In genomic region chr5:16457853-16458252, GRCh38 we compare ENCODE assay signal across 21 cellular contexts. TPM values are rescaled to one million over a fixed set of nuclear protein-coding genes. Genes with fewer than 3 reads are reported as not detected.
DNase-seq lines count a peak whose midpoint lies in the region; ATAC-seq, FAIRE-seq and TF ChIP-seq lines count a peak whose summit lies in the region.
"Had no signal": no experiment of that assay in that cellular context is flagged by ENCODE, and none has a peak within 500 bp of the region (broad histone marks: within the 10 kb centered on the region; RNA-seq: fewer than 3 reads in every experiment).

No MANE protein-coding gene starts in this region.

- H3K36me3 Mint-ChIP-seq in activated naive CD4-positive, alpha-beta T cell treated with anti-CD3 and anti-CD28 coated beads, Interleukin-2, amount 50 U/mL, for 72 hours = peaks cover 18 to 46% of the 10 kb centered on the region in 2 donors
- peaks cover 61% of the 10 kb centered on the region for H3K36me3 Mint-ChIP-seq in activated CD4-positive, alpha-beta memory T cell treated with anti-CD3 and anti-CD28 coated beads for 36 hours

- no peak overlapping the region for H3K4me3 Mint-ChIP-seq in activated CD4-positive, alpha-beta memory T cell treated with anti-CD3 and anti-CD28 coated beads for 36 hours
- H3K4me3 Mint-ChIP-seq: activated B cell treated with CpG ODN at 0.5 μM for 24 hours, GM23338 had no signal

- H3K4me1 Mint-ChIP-seq in activated CD4-positive, alpha-beta memory T cell treated with anti-CD3 and anti-CD28 coated beads for 36 hours (ENCODE audit: low read depth) = peaks cover 72% of the 10 kb centered on the region

- H3K27ac Mint-ChIP-seq in activated naive CD4-positive, alpha-beta T cell treated with anti-CD3 and anti-CD28 coated beads, Interleukin-2, amount 50 U/mL, for 72 hours = peak overlapping the region; percentile 10 to 62
- peak overlapping the region; percentile 66 for H3K27ac Mint-ChIP-seq in activated CD4-positive, alpha-beta memory T cell treated with anti-CD3 and anti-CD28 coated beads for 36 hours
- H3K27ac Mint-ChIP-seq: activated B cell treated with CpG ODN at 0.5 μM for 24 hours, GM23338 had no signal

- FAIRE-seq in bronchial epithelial cell (lab: Jason Lieb, UNC) = no peak
- FAIRE-seq: kidney had no signal

- H3K27me3 Mint-ChIP-seq in activated CD4-positive, alpha-beta memory T cell treated with anti-CD3 and anti-CD28 coated beads for 36 hours = no peaks in the 10 kb centered on the region
- H3K27me3 Mint-ChIP-seq: activated B cell treated with CpG ODN at 0.5 μM for 24 hours had no signal

- intact Hi-C loops in activated CD4-positive, alpha-beta memory T cell treated with anti-CD3 and anti-CD28 coated beads for 36 hours (cut with micrococcal nuclease) = no loop called here

- no peaks in the 10 kb centered on the region for H3K9me3 Mint-ChIP-seq in activated naive CD4-positive, alpha-beta T cell treated with anti-CD3 and anti-CD28 coated beads, Interleukin-2, amount 50 U/mL, for 72 hours
- no peaks in the 10 kb centered on the region for H3K9me3 Mint-ChIP-seq in activated CD4-positive, alpha-beta memory T cell treated with anti-CD3 and anti-CD28 coated beads for 36 hours
- H3K9me3 Mint-ChIP-seq: activated B cell treated with CpG ODN at 0.5 μM for 24 hours, GM23338 had no signal

- H3K36me3 ChIP-seq in bronchial epithelial cell (ENCODE audit: control insufficient read depth, insufficient read depth, low read length) (peaks cover 12% of the 10 kb centered on the region), skeletal muscle satellite cell (ENCODE audit: insufficient read depth, low read length) (peaks cover 77% of the 10 kb centered on the region)

- no peaks in the 10 kb centered on the region for H3K27me3 ChIP-seq in bronchial epithelial cell (ENCODE audit: control insufficient read depth, insufficient read depth, low read length)
- H3K27me3 ChIP-seq in skeletal muscle satellite cell (ENCODE audit: control insufficient read depth, insufficient read depth, low read length) = no peaks in the 10 kb centered on the region
- H3K27me3 ChIP-seq: ascending aorta, sigmoid colon, suprapubic skin had no signal

- peaks cover 66% of the 10 kb centered on the region for H3K4me1 ChIP-seq in skeletal muscle satellite cell (ENCODE audit: control insufficient read depth, insufficient read depth, low read length)

- no peak for DNase-seq in activated naive CD4-positive, alpha-beta T cell treated with anti-CD3 and anti-CD28 coated beads, Interleukin-2, amount 50 U/mL, for 72 hours (ENCODE audit: low spot score in 2 of 2)
- DNase-seq in activated naive CD4-positive, alpha-beta T cell (lab: John Stamatoyannopoulos, UW) = no peak
- no peak for DNase-seq in activated CD4-positive, alpha-beta memory T cell treated with anti-CD3 and anti-CD28 coated beads for 36 hours
- peak; percentile 48 for DNase-seq in bronchial epithelial cell (ENCODE audit: low read depth)
- no peak for DNase-seq in activated gamma-delta T cell (lab: John Stamatoyannopoulos, UW)
- DNase-seq: activated B cell treated with CpG ODN at 0.5 μM for 24 hours; Calu3; glutamatergic neuron; Karpas-422; kidney; NCI-H1417; sigmoid colon; stimulated activated CD4-positive, alpha-beta T cell treated with anti-CD3 and anti-CD28 coated beads, Interleukin-2, amount 100 ng/mL, for 48 hours; SW 1271 had no signal

- no peak for TF ChIP-seq CTCF in bronchial epithelial cell (IDR thresholded peaks at IDR 0.05; ENCODE audit: insufficient read depth, low read length, severe bottlenecking)

- CTCF ChIA-PET in activated CD4-positive, alpha-beta memory T cell treated with anti-CD3 and anti-CD28 coated beads for 36 hours (lab: Charles Lee) = interaction anchor here (1.0 to 5.4 kb wide), 5 partner anchors 9 to 297 kb away, joined by 3 to 42 read pairs (median 13); partner anchors contain the start of gene ZNF622

- no peak overlapping the region for H3K4me3 ChIP-seq in bronchial epithelial cell (ENCODE audit: low read depth, low read length)
- H3K4me3 ChIP-seq in skeletal muscle satellite cell (ENCODE audit: low read length) = no peak overlapping the region
- H3K4me3 ChIP-seq: ascending aorta, GM23338, sigmoid colon, suprapubic skin had no signal

- H3K9me3 ChIP-seq in skeletal muscle satellite cell (replicated peaks; ENCODE audit: low read length) = no peaks in the 10 kb centered on the region
- H3K9me3 ChIP-seq: ascending aorta, sigmoid colon, suprapubic skin had no signal

- no peak overlapping the region for H3K9ac ChIP-seq in skeletal muscle satellite cell (ENCODE audit: low read depth, low read length)

- POLR2A ChIA-PET in activated CD4-positive, alpha-beta memory T cell treated with anti-CD3 and anti-CD28 coated beads for 36 hours (lab: Charles Lee) = interaction anchor here (1.8 kb wide), 1 partner anchor 10 kb away, joined by 8 read pairs; no protein-coding TSS in a partner anchor

- ATAC-seq in activated naive CD4-positive, alpha-beta T cell treated with anti-CD3 and anti-CD28 coated beads, Interleukin-2, amount 50 U/mL, for 72 hours = peak; percentile 25 to 48
- ATAC-seq in HG03135 (IDR thresholded peaks at IDR 0.05; ENCODE audit: unreplicated experiment) (no peak), GM21825 (IDR thresholded peaks at IDR 0.05; ENCODE audit: unreplicated experiment) (no peak)
- ATAC-seq: esophagus mucosa, GM23338 had no signal

- H3K4me2 ChIP-seq in skeletal muscle satellite cell (ENCODE audit: low read length) = peak overlapping the region; percentile 2
- H3K4me2 ChIP-seq: GM23338 had no signal

RNA-seq across cellular contexts. Expression of gene ZNF622, which starts 7.7 kb away (rescaled TPM):
- total RNA-seq in activated naive CD4-positive, alpha-beta T cell treated with anti-CD3 and anti-CD28 coated beads, Interleukin-2, amount 50 U/mL, for 72 hours = 10 to 100 TPM; 24.4 to 37.3 TPM
- 10 to 100 TPM; 35.6 to 35.9 TPM for total RNA-seq in activated CD4-positive, alpha-beta memory T cell treated with anti-CD3 and anti-CD28 coated beads for 36 hours
- 59.9 and 72.7 TPM in 2 replicates for total RNA-seq in bronchial epithelial cell
- 36.5 and 53.5 TPM in 2 replicates for total RNA-seq in skeletal muscle satellite cell (2012; rRNA removed)

Comparison
In these comparisons a context has a peak if more than half of its experiments do, and no peak if none do; other contexts are left out.
1. ATAC-seq: peak in activated naive CD4-positive, alpha-beta T cell treated with anti-CD3 and anti-CD28 coated beads, Interleukin-2, amount 50 U/mL, for 72 hours (2 of 2); none in HG03135 (single experiment) and GM21825 (single experiment).